ENCODE assay signal across 1 cellular context in the genomic region with DNA sequence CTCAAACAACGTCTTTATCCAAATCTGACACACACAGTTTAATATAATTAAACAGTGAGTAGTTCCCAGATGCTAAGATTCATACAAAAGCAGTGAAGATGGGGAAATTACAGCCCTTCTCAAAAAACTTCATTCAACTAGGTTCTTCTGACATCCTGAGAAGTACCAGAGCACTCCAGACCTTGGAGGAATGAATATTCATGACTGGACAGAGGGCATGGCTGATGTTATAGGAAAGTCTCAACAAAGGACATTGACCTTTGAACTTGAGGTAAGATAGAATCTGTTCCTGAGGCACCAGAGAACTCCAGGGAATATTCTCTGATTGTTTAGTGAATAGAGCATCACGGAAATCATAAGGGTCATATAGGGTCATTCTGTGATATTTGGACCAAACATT.
TF ChIP-seq lines count a peak whose summit lies in the region.

No MANE protein-coding gene starts in this region.

TF ChIP-seq in IMR-90, 13 proteins besides CTCF, POLR2A, EP300 and RAD21 (continued from another document):
- no peak for TF ChIP-seq MAZ (IDR thresholded peaks at IDR 0.05; ENCODE audit: borderline replicate concordance, low read depth, low read length)
- TF ChIP-seq, protein P1, sequence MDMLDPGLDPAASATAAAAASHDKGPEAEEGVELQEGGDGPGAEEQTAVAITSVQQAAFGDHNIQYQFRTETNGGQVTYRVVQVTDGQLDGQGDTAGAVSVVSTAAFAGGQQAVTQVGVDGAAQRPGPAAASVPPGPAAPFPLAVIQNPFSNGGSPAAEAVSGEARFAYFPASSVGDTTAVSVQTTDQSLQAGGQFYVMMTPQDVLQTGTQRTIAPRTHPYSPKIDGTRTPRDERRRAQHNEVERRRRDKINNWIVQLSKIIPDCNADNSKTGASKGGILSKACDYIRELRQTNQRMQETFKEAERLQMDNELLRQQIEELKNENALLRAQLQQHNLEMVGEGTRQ (IDR thresholded peaks at IDR 0.05; ENCODE audit: low read depth, low read length), result no peak
- no peak for TF ChIP-seq RFX5 (IDR thresholded peaks at IDR 0.05; ENCODE audit: low read depth, low read length)
- TF ChIP-seq NFE2L2 (IDR thresholded peaks at IDR 0.05; ENCODE audit: low read depth, low read length), result no peak
- no peak for TF ChIP-seq RCOR1 (IDR thresholded peaks at IDR 0.05; ENCODE audit: insufficient replicate concordance, low read length)
- TF ChIP-seq SMC3 (IDR thresholded peaks at IDR 0.05; ENCODE audit: low read depth, low read length), result no peak
- no peak for TF ChIP-seq ELK1 (IDR thresholded peaks at IDR 0.05; ENCODE audit: borderline replicate concordance, low read depth, low read length)
- TF ChIP-seq CHD1 (IDR thresholded peaks at IDR 0.05; ENCODE audit: low read depth, low read length), result no peak
- TF ChIP-seq FOS (IDR thresholded peaks at IDR 0.05; ENCODE audit: low read depth, low read length), result no peak
- no peak for TF ChIP-seq MXI1 (IDR thresholded peaks at IDR 0.05; ENCODE audit: borderline replicate concordance, low read depth, low read length)
- no peak for TF ChIP-seq MAFK (IDR thresholded peaks at IDR 0.05; ENCODE audit: low read depth, low read length)
